ENCODE assay signal across 2 cellular contexts in the genomic region with DNA sequence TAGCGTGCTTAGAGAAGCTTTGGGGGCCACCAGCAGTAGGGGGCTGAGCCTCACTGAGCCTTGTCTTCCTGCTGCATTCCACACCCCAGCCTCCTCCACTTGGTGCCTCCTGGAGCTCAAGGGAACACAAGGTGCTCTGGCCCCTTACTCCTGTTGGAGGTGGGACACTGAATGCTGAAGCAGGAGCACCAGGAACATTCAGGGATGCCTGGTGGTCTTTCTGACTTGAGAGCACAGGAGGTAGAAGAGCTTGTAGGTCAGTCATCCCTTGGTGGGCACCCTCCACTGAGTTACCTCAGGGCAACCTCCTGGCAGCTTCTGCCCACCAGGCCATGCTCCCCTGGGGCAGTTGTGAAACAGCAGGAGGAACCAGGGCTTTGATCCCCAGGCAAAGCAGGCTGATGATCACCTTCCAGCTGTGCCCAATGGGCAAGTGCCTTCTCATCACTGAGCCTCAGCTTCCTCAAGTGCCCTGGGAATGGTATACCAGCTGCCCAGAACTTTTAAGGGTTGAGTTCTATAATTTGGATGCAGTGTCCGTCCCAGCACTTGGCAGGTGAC.
TF ChIP-seq lines count a peak whose summit lies in the region.

No MANE protein-coding gene starts in this region.

TF ChIP-seq in IMR-90, 13 proteins besides CTCF, POLR2A, EP300 and RAD21:
- TF ChIP-seq RFX5 (IDR thresholded peaks at IDR 0.05; ENCODE audit: low read depth, low read length) (no peak), MAFK (IDR thresholded peaks at IDR 0.05; ENCODE audit: low read depth, low read length) (no peak), MAZ (IDR thresholded peaks at IDR 0.05; ENCODE audit: borderline replicate concordance, low read depth, low read length) (no peak), SMC3 (IDR thresholded peaks at IDR 0.05; ENCODE audit: low read depth, low read length) (no peak), MXI1 (IDR thresholded peaks at IDR 0.05; ENCODE audit: borderline replicate concordance, low read depth, low read length) (no peak), FOS (IDR thresholded peaks at IDR 0.05; ENCODE audit: low read depth, low read length) (no peak), BHLHE40 (IDR thresholded peaks at IDR 0.05; ENCODE audit: low read depth, low read length) (no peak), CHD1 (IDR thresholded peaks at IDR 0.05; ENCODE audit: low read depth, low read length) (no peak), RCOR1 (IDR thresholded peaks at IDR 0.05; ENCODE audit: insufficient replicate concordance, low read length) (no peak), NFE2L2 (IDR thresholded peaks at IDR 0.05; ENCODE audit: low read depth, low read length) (no peak), CEBPB (IDR thresholded peaks at IDR 0.05; ENCODE audit: low read depth, low read length) (no peak)
- TF ChIP-seq, protein P1, sequence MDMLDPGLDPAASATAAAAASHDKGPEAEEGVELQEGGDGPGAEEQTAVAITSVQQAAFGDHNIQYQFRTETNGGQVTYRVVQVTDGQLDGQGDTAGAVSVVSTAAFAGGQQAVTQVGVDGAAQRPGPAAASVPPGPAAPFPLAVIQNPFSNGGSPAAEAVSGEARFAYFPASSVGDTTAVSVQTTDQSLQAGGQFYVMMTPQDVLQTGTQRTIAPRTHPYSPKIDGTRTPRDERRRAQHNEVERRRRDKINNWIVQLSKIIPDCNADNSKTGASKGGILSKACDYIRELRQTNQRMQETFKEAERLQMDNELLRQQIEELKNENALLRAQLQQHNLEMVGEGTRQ (IDR thresholded peaks at IDR 0.05; ENCODE audit: low read depth, low read length), result no peak
- TF ChIP-seq, protein P2, sequence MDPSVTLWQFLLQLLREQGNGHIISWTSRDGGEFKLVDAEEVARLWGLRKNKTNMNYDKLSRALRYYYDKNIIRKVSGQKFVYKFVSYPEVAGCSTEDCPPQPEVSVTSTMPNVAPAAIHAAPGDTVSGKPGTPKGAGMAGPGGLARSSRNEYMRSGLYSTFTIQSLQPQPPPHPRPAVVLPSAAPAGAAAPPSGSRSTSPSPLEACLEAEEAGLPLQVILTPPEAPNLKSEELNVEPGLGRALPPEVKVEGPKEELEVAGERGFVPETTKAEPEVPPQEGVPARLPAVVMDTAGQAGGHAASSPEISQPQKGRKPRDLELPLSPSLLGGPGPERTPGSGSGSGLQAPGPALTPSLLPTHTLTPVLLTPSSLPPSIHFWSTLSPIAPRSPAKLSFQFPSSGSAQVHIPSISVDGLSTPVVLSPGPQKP (IDR thresholded peaks at IDR 0.05; ENCODE audit: borderline replicate concordance, low read depth, low read length), result no peak

TF ChIP-seq in endothelial cell of umbilical vein, 7 proteins besides CTCF, POLR2A, EP300 and RAD21:
- TF ChIP-seq EZH2 (IDR thresholded peaks at IDR 0.05; ENCODE audit: borderline replicate concordance, low read depth, low read length, severe bottlenecking) (no peak), MYC (IDR thresholded peaks at IDR 0.05; ENCODE audit: low read depth, low read length) (no peak), POLR2AphosphoS5 (IDR thresholded peaks at IDR 0.05; ENCODE audit: insufficient read depth, low read depth, low read length) (no peak), JUN (IDR thresholded peaks at IDR 0.05; ENCODE audit: borderline replicate concordance, insufficient read depth, insufficient read length, low read depth) (no peak), GATA2 (IDR thresholded peaks at IDR 0.05; ENCODE audit: insufficient read depth, insufficient read length, low read depth, low read length) (no peak), FOS (IDR thresholded peaks at IDR 0.05; ENCODE audit: borderline replicate concordance, insufficient read depth, low read length) (no peak)
- TF ChIP-seq, protein P3, sequence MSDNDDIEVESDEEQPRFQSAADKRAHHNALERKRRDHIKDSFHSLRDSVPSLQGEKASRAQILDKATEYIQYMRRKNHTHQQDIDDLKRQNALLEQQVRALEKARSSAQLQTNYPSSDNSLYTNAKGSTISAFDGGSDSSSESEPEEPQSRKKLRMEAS (IDR thresholded peaks at IDR 0.05; ENCODE audit: insufficient read depth, insufficient read length), result no peak
